1 cellular context compared by ENCODE assay signal in the genomic region with DNA sequence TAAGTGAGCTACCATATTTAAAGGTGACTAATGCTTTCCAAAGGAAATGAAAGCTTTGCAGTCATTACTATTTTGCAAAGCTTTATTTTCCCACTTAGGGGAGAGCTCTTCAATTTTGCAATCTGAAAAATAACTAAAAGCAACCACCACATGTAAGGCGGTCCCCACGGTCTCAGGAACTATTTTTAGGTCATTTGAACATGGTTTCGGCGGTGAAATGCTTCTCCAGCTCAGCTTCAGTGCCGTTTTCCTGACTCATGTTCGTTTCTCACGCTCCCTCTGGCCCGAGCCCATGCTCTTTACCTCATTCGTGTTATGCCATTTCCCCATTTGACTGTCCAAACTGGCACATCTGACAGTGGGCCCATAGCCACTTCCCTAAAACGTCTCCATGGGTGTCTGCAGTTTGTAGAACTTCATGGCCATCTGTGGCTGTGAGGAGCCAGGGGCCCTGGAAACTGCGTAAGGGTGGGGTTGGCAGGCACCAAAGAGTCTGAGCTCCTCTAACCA.
A peak's percentile ranks its signal among the peaks of the same experiment; 100 is the strongest.
TF ChIP-seq lines count a peak whose summit lies in the region.

No MANE protein-coding gene starts in this region.

TF ChIP-seq in GM12878, 131 proteins besides CTCF, POLR2A, EP300 and RAD21 (continued from another document and continues in another):
- TF ChIP-seq TCF7 (IDR thresholded peaks at IDR 0.05; ENCODE audit: borderline replicate concordance) (peak; percentile 81; the same call in 1 of the 2 replicates), DPF2 (IDR thresholded peaks at IDR 0.05) (peak; percentile 94; the same call in 1 of the 2 replicates), MYB (IDR thresholded peaks at IDR 0.05; ENCODE audit: borderline replicate concordance, low read depth, low read length) (0 out of 2 replicates have a peak, but pooled peaks have one; percentile 57), SMARCA5 (IDR thresholded peaks at IDR 0.05) (no peak), POLR2AphosphoS5 (IDR thresholded peaks at IDR 0.05; ENCODE audit: low read length) (peak; percentile 59; the same call in 1 of the 2 replicates), CBFB (IDR thresholded peaks at IDR 0.05; ENCODE audit: low read depth) (peak; percentile 85), FOXM1 (IDR thresholded peaks at IDR 0.05; ENCODE audit: low read depth, low read length) (peak; percentile 100), HDGF (IDR thresholded peaks at IDR 0.05) (peak; percentile 73; the same call in 1 of the 2 replicates), RCOR1 (conservative IDR thresholded peaks at IDR 0.05; ENCODE audit: low read depth, low read length) (no peak), NR2F1 (conservative IDR thresholded peaks at IDR 0.05) (peak; percentile 76), EZH2 (IDR thresholded peaks at IDR 0.05; ENCODE audit: borderline replicate concordance, control insufficient read depth, low read depth, low read length) (no peak), ZNF217 (IDR thresholded peaks at IDR 0.05) (no peak), BCL11A (IDR thresholded peaks at IDR 0.05; ENCODE audit: low read depth, low read length) (peak; percentile 92), SUPT20H (IDR thresholded peaks at IDR 0.05; ENCODE audit: borderline replicate concordance, control insufficient read depth, low read depth, low read length) (no peak), NRF1 (conservative IDR thresholded peaks at IDR 0.05; ENCODE audit: low read depth, low read length) (no peak), MYC (IDR thresholded peaks at IDR 0.05; ENCODE audit: insufficient read depth, insufficient read length, insufficient replicate concordance, low read length, severe bottlenecking) (no peak), HCFC1 (IDR thresholded peaks at IDR 0.05; ENCODE audit: low read length) (no peak), ZSCAN29 (IDR thresholded peaks at IDR 0.05) (no peak), CHD2 (IDR thresholded peaks at IDR 0.05; ENCODE audit: borderline replicate concordance, low read depth, low read length) (peak; percentile 71; the same call in 1 of the 2 replicates), CBX3 (IDR thresholded peaks at IDR 0.05; ENCODE audit: borderline replicate concordance, low read depth) (no peak), ETV6 (conservative IDR thresholded peaks at IDR 0.05 in 1 of 2, IDR thresholded peaks at IDR 0.05 in 1 of 2; ENCODE audit: borderline replicate concordance in 1 of 2, low read depth in 1 of 2) (peak in 1 of 2 experiments; percentile 94; a peak in 2 of 4 replicates), SIX5 (IDR thresholded peaks at IDR 0.05; ENCODE audit: low read depth, low read length, severe bottlenecking) (no peak), NBN (IDR thresholded peaks at IDR 0.05) (peak; percentile 93), TAF1 (IDR thresholded peaks at IDR 0.05; ENCODE audit: borderline replicate concordance, low read depth, low read length) (0 out of 2 replicates have a peak, but pooled peaks have one; percentile 20), PAX5 (IDR thresholded peaks at IDR 0.05; ENCODE audit: borderline replicate concordance, low read depth, low read length) (peak; percentile 94; the same call in 1 of the 2 replicates), BMI1 (IDR thresholded peaks at IDR 0.05; ENCODE audit: borderline replicate concordance) (no peak; the same call in 1 of the 2 replicates)
- TF ChIP-seq, protein P1, sequence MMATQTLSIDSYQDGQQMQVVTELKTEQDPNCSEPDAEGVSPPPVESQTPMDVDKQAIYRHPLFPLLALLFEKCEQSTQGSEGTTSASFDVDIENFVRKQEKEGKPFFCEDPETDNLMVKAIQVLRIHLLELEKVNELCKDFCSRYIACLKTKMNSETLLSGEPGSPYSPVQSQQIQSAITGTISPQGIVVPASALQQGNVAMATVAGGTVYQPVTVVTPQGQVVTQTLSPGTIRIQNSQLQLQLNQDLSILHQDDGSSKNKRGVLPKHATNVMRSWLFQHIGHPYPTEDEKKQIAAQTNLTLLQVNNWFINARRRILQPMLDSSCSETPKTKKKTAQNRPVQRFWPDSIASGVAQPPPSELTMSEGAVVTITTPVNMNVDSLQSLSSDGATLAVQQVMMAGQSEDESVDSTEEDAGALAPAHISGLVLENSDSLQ (IDR thresholded peaks at IDR 0.05), result 0 out of 2 replicates have a peak, but pooled peaks have one; percentile 38
- TF ChIP-seq, protein P2, sequence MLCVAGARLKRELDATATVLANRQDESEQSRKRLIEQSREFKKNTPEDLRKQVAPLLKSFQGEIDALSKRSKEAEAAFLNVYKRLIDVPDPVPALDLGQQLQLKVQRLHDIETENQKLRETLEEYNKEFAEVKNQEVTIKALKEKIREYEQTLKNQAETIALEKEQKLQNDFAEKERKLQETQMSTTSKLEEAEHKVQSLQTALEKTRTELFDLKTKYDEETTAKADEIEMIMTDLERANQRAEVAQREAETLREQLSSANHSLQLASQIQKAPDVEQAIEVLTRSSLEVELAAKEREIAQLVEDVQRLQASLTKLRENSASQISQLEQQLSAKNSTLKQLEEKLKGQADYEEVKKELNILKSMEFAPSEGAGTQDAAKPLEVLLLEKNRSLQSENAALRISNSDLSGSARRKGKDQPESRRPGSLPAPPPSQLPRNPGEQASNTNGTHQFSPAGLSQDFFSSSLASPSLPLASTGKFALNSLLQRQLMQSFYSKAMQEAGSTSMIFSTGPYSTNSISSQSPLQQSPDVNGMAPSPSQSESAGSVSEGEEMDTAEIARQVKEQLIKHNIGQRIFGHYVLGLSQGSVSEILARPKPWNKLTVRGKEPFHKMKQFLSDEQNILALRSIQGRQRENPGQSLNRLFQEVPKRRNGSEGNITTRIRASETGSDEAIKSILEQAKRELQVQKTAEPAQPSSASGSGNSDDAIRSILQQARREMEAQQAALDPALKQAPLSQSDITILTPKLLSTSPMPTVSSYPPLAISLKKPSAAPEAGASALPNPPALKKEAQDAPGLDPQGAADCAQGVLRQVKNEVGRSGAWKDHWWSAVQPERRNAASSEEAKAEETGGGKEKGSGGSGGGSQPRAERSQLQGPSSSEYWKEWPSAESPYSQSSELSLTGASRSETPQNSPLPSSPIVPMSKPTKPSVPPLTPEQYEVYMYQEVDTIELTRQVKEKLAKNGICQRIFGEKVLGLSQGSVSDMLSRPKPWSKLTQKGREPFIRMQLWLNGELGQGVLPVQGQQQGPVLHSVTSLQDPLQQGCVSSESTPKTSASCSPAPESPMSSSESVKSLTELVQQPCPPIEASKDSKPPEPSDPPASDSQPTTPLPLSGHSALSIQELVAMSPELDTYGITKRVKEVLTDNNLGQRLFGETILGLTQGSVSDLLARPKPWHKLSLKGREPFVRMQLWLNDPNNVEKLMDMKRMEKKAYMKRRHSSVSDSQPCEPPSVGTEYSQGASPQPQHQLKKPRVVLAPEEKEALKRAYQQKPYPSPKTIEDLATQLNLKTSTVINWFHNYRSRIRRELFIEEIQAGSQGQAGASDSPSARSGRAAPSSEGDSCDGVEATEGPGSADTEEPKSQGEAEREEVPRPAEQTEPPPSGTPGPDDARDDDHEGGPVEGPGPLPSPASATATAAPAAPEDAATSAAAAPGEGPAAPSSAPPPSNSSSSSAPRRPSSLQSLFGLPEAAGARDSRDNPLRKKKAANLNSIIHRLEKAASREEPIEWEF (IDR thresholded peaks at IDR 0.05; ENCODE audit: insufficient replicate concordance, low read depth, low read length), result peak; percentile 87
- TF ChIP-seq, protein P3, sequence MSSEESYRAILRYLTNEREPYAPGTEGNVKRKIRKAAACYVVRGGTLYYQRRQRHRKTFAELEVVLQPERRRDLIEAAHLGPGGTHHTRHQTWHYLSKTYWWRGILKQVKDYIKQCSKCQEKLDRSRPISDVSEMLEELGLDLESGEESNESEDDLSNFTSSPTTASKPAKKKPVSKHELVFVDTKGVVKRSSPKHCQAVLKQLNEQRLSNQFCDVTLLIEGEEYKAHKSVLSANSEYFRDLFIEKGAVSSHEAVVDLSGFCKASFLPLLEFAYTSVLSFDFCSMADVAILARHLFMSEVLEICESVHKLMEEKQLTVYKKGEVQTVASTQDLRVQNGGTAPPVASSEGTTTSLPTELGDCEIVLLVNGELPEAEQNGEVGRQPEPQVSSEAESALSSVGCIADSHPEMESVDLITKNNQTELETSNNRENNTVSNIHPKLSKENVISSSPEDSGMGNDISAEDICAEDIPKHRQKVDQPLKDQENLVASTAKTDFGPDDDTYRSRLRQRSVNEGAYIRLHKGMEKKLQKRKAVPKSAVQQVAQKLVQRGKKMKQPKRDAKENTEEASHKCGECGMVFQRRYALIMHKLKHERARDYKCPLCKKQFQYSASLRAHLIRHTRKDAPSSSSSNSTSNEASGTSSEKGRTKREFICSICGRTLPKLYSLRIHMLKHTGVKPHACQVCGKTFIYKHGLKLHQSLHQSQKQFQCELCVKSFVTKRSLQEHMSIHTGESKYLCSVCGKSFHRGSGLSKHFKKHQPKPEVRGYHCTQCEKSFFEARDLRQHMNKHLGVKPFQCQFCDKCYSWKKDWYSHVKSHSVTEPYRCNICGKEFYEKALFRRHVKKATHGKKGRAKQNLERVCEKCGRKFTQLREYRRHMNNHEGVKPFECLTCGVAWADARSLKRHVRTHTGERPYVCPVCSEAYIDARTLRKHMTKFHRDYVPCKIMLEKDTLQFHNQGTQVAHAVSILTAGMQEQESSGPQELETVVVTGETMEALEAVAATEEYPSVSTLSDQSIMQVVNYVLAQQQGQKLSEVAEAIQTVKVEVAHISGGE (CRISPR knock-in tag; IDR thresholded peaks at IDR 0.05), result no peak
- TF ChIP-seq, protein P4, sequence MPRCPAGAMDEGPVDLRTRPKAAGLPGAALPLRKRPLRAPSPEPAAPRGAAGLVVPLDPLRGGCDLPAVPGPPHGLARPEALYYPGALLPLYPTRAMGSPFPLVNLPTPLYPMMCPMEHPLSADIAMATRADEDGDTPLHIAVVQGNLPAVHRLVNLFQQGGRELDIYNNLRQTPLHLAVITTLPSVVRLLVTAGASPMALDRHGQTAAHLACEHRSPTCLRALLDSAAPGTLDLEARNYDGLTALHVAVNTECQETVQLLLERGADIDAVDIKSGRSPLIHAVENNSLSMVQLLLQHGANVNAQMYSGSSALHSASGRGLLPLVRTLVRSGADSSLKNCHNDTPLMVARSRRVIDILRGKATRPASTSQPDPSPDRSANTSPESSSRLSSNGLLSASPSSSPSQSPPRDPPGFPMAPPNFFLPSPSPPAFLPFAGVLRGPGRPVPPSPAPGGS (IDR thresholded peaks at IDR 0.05; ENCODE audit: borderline replicate concordance, insufficient read depth, low read depth, low read length, poor library complexity, severe bottlenecking), result peak; percentile 99
- TF ChIP-seq, protein P5, sequence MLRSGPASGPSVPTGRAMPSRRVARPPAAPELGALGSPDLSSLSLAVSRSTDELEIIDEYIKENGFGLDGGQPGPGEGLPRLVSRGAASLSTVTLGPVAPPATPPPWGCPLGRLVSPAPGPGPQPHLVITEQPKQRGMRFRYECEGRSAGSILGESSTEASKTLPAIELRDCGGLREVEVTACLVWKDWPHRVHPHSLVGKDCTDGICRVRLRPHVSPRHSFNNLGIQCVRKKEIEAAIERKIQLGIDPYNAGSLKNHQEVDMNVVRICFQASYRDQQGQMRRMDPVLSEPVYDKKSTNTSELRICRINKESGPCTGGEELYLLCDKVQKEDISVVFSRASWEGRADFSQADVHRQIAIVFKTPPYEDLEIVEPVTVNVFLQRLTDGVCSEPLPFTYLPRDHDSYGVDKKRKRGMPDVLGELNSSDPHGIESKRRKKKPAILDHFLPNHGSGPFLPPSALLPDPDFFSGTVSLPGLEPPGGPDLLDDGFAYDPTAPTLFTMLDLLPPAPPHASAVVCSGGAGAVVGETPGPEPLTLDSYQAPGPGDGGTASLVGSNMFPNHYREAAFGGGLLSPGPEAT (IDR thresholded peaks at IDR 0.05; ENCODE audit: low read depth), result peak; percentile 89
- TF ChIP-seq, protein P6, sequence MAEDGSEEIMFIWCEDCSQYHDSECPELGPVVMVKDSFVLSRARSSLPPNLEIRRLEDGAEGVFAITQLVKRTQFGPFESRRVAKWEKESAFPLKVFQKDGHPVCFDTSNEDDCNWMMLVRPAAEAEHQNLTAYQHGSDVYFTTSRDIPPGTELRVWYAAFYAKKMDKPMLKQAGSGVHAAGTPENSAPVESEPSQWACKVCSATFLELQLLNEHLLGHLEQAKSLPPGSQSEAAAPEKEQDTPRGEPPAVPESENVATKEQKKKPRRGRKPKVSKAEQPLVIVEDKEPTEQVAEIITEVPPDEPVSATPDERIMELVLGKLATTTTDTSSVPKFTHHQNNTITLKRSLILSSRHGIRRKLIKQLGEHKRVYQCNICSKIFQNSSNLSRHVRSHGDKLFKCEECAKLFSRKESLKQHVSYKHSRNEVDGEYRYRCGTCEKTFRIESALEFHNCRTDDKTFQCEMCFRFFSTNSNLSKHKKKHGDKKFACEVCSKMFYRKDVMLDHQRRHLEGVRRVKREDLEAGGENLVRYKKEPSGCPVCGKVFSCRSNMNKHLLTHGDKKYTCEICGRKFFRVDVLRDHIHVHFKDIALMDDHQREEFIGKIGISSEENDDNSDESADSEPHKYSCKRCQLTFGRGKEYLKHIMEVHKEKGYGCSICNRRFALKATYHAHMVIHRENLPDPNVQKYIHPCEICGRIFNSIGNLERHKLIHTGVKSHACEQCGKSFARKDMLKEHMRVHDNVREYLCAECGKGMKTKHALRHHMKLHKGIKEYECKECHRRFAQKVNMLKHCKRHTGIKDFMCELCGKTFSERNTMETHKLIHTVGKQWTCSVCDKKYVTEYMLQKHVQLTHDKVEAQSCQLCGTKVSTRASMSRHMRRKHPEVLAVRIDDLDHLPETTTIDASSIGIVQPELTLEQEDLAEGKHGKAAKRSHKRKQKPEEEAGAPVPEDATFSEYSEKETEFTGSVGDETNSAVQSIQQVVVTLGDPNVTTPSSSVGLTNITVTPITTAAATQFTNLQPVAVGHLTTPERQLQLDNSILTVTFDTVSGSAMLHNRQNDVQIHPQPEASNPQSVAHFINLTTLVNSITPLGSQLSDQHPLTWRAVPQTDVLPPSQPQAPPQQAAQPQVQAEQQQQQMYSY (CRISPR knock-in tag; IDR thresholded peaks at IDR 0.05), result no peak
- TF ChIP-seq, protein P7, sequence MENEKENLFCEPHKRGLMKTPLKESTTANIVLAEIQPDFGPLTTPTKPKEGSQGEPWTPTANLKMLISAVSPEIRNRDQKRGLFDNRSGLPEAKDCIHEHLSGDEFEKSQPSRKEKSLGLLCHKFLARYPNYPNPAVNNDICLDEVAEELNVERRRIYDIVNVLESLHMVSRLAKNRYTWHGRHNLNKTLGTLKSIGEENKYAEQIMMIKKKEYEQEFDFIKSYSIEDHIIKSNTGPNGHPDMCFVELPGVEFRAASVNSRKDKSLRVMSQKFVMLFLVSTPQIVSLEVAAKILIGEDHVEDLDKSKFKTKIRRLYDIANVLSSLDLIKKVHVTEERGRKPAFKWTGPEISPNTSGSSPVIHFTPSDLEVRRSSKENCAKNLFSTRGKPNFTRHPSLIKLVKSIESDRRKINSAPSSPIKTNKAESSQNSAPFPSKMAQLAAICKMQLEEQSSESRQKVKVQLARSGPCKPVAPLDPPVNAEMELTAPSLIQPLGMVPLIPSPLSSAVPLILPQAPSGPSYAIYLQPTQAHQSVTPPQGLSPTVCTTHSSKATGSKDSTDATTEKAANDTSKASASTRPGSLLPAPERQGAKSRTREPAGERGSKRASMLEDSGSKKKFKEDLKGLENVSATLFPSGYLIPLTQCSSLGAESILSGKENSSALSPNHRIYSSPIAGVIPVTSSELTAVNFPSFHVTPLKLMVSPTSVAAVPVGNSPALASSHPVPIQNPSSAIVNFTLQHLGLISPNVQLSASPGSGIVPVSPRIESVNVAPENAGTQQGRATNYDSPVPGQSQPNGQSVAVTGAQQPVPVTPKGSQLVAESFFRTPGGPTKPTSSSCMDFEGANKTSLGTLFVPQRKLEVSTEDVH (IDR thresholded peaks at IDR 0.05; ENCODE audit: low read depth, partially characterized antibody), result no peak
- TF ChIP-seq, protein P8, sequence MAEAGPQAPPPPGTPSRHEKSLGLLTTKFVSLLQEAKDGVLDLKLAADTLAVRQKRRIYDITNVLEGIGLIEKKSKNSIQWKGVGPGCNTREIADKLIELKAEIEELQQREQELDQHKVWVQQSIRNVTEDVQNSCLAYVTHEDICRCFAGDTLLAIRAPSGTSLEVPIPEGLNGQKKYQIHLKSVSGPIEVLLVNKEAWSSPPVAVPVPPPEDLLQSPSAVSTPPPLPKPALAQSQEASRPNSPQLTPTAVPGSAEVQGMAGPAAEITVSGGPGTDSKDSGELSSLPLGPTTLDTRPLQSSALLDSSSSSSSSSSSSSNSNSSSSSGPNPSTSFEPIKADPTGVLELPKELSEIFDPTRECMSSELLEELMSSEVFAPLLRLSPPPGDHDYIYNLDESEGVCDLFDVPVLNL (IDR thresholded peaks at IDR 0.05; ENCODE audit: low read depth, low read length), result no peak
